In genomic region chr11:46616551-46617450, GRCh38 we compare ENCODE assay signal across 7 cellular contexts. TPM values are rescaled to one million over a fixed set of nuclear protein-coding genes. Genes with fewer than 3 reads are reported as not detected.
DNase-seq lines count a peak whose midpoint lies in the region; ATAC-seq, FAIRE-seq and TF ChIP-seq lines count a peak whose summit lies in the region.

A gene with protein sequence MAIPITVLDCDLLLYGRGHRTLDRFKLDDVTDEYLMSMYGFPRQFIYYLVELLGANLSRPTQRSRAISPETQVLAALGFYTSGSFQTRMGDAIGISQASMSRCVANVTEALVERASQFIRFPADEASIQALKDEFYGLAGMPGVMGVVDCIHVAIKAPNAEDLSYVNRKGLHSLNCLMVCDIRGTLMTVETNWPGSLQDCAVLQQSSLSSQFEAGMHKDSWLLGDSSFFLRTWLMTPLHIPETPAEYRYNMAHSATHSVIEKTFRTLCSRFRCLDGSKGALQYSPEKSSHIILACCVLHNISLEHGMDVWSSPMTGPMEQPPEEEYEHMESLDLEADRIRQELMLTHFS (minus strand): TSS chr11:46617227. CDS start chr11:46616237, 990 bp downstream.

- H3K9me3 Mint-ChIP-seq in T-helper 2 cell treated with Interferon-gamma antibody and Interleukin-4, amounts not matched to agents 5 μg/mL and 100 μg/mL, for 36 hours = no peaks in the 10 kb centered on the region
- H3K9me3 Mint-ChIP-seq in astrocyte (ENCODE audit: unreplicated experiment) = no peaks in the 10 kb centered on the region

- H3K79me2 ChIP-seq in astrocyte (ENCODE audit: insufficient read depth, low read length) (peaks cover 46% of the 10 kb centered on the region), hepatocyte (peaks cover 72% of the 10 kb centered on the region)

- no peaks in the 10 kb centered on the region for H3K9me2 ChIP-seq in hepatocyte (replicated peaks; ENCODE audit: insufficient read depth)

- no peaks in the 10 kb centered on the region for H3K27me3 ChIP-seq in astrocyte (ENCODE audit: insufficient read depth, low read length)
- H3K27me3 ChIP-seq in hepatocyte = no peaks in the 10 kb centered on the region

- H2AFZ ChIP-seq in astrocyte (ENCODE audit: low read depth, low read length) = peak within 1 kb of the TSS; percentile 81
- H2AFZ ChIP-seq in hepatocyte = peak within 1 kb of the TSS; percentile 91

- H3K9me3 ChIP-seq in astrocyte (ENCODE audit: insufficient read depth, low read depth, low read length) = no peaks in the 10 kb centered on the region
- H3K9me3 ChIP-seq in hepatocyte (ENCODE audit: low read depth) = no peaks in the 10 kb centered on the region

- H3K4me1 Mint-ChIP-seq in T-helper 2 cell treated with Interferon-gamma antibody and Interleukin-4, amounts not matched to agents 5 μg/mL and 100 μg/mL, for 36 hours (ENCODE audit: low read depth) = peaks cover 38% of the 10 kb centered on the region
- peaks cover 16% of the 10 kb centered on the region for H3K4me1 Mint-ChIP-seq in astrocyte (ENCODE audit: low read depth, unreplicated experiment)

- no peaks in the 10 kb centered on the region for H3K27me3 Mint-ChIP-seq in T-helper 2 cell treated with Interferon-gamma antibody and Interleukin-4, amounts not matched to agents 5 μg/mL and 100 μg/mL, for 36 hours (ENCODE audit: low read depth)
- no peaks in the 10 kb centered on the region for H3K27me3 Mint-ChIP-seq in astrocyte (ENCODE audit: low read depth, unreplicated experiment)

- DNase-seq in NCI-H146 treated with DMSO at 0.1 percent for 48 hours (lab: John Stamatoyannopoulos, UW; ENCODE audit: unreplicated experiment) (peak; percentile 66), astrocyte (ENCODE audit: low read depth) (peak; percentile 86), hepatocyte (ENCODE audit: low spot score) (peak; percentile 96), renal cortical epithelial cell (ENCODE audit: low read depth) (peak; percentile 78)
- DNase-seq in T-helper 2 cell treated with Interferon-gamma antibody and Interleukin-4, amounts not matched to agents 5 μg/mL and 100 μg/mL, for 36 hours (ENCODE audit: low spot score) = peak; percentile 94

- peak within 1 kb of the TSS; percentile 99 for H3K27ac ChIP-seq in astrocyte (ENCODE audit: low read depth, low read length)
- H3K27ac ChIP-seq in hepatocyte = peak within 1 kb of the TSS; percentile 99

- peak within 1 kb of the TSS; percentile 98 for H3K27ac Mint-ChIP-seq in T-helper 2 cell treated with Interferon-gamma antibody and Interleukin-4, amounts not matched to agents 5 μg/mL and 100 μg/mL, for 36 hours
- peak within 1 kb of the TSS; percentile 100 for H3K27ac Mint-ChIP-seq in astrocyte (ENCODE audit: unreplicated experiment)

- peak within 1 kb of the TSS; percentile 100 for H3K9ac ChIP-seq in astrocyte (ENCODE audit: low read length)

- no peak for FAIRE-seq in astrocyte (lab: Jason Lieb, UNC)

- H3K36me3 Mint-ChIP-seq in T-helper 2 cell treated with Interferon-gamma antibody and Interleukin-4, amounts not matched to agents 5 μg/mL and 100 μg/mL, for 36 hours (ENCODE audit: low read depth) = peaks cover 14% of the 10 kb centered on the region
- peaks cover 3% of the 10 kb centered on the region for H3K36me3 Mint-ChIP-seq in astrocyte (ENCODE audit: low read depth, unreplicated experiment)

- peaks cover 8% of the 10 kb centered on the region for H3K36me3 ChIP-seq in astrocyte (ENCODE audit: insufficient read depth, low read length)
- no peaks in the 10 kb centered on the region for H3K36me3 ChIP-seq in hepatocyte (replicated peaks; ENCODE audit: insufficient read depth, low read depth)

- 2% methylated on average over 37 of the region's 44 CpGs for WGBS in hepatocyte (ENCODE audit: low lambda C conversion rate, missing lambda C conversion rate)

- peak within 1 kb of the TSS; percentile 94 for H3K4me2 ChIP-seq in astrocyte (ENCODE audit: low read length)
- peak within 1 kb of the TSS; percentile 87 for H3K4me2 ChIP-seq in hepatocyte

- H3K4me3 ChIP-seq in astrocyte (ENCODE audit: insufficient read depth, low read depth, low read length) = peak within 1 kb of the TSS; percentile 98
- H3K4me3 ChIP-seq in hepatocyte = peak within 1 kb of the TSS; percentile 60

- H3K4me1 ChIP-seq in astrocyte (ENCODE audit: insufficient read depth, low read length) (peaks cover 18% of the 10 kb centered on the region), hepatocyte (ENCODE audit: insufficient read depth) (peaks cover 21% of the 10 kb centered on the region)

- peak within 1 kb of the TSS; percentile 90 for H3K4me3 Mint-ChIP-seq in T-helper 2 cell treated with Interferon-gamma antibody and Interleukin-4, amounts not matched to agents 5 μg/mL and 100 μg/mL, for 36 hours
- H3K4me3 Mint-ChIP-seq in astrocyte (ENCODE audit: unreplicated experiment) = peak within 1 kb of the TSS; percentile 97

- H4K20me1 ChIP-seq in astrocyte (ENCODE audit: insufficient read depth, low read length) (peaks cover 8% of the 10 kb centered on the region), hepatocyte (ENCODE audit: insufficient read depth, poor library complexity, severe bottlenecking) (no peaks in the 10 kb centered on the region)

- TF ChIP-seq CTCF in astrocyte (IDR thresholded peaks at IDR 0.05; ENCODE audit: insufficient read depth, low read depth, low read length) = no peak
- TF ChIP-seq CTCF in hepatocyte (IDR thresholded peaks at IDR 0.05; ENCODE audit: poor library complexity) = no peak

- ATAC-seq in GM18499 (IDR thresholded peaks at IDR 0.05; ENCODE audit: insufficient read depth, unreplicated experiment) (peak; percentile 56), HG02884 (IDR thresholded peaks at IDR 0.05; ENCODE audit: unreplicated experiment) (peak; percentile 86)

RNA-seq across cellular contexts. Expression of the gene that starts here (rescaled TPM):
- 7.9 and 8.1 TPM in 2 replicates for total RNA-seq in astrocyte
- total RNA-seq in hepatocyte = 4.5 and 6.5 TPM in 2 replicates
- polyA plus RNA-seq in hepatocyte = 3.7 and 4.4 TPM in 2 replicates
- 4.3 and 6.8 TPM in 2 replicates for total RNA-seq in renal cortical epithelial cell

Comparison
In these comparisons a context has a peak if more than half of its experiments do, and no peak if none do; other contexts are left out.
1. Peak in every context shown above with its lines: DNase-seq, ATAC-seq, H3K4me3 ChIP-seq and H3K27ac ChIP-seq.